Comparison of ENCODE assay signal across 8 cellular contexts in genomic region chr3:197750396-197750831, GRCh38. TPM values are rescaled to one million over a fixed set of nuclear protein-coding genes. Genes with fewer than 3 reads are reported as not detected.
DNase-seq lines count a peak whose midpoint lies in the region; ATAC-seq and TF ChIP-seq lines count a peak whose summit lies in the region.

No MANE protein-coding gene starts in this region.

- TF ChIP-seq CTCF in foreskin keratinocyte (conservative IDR thresholded peaks at IDR 0.05) (peak; percentile 34), neural cell (IDR thresholded peaks at IDR 0.05; ENCODE audit: poor library complexity, severe bottlenecking) (no peak), suprapubic skin (IDR thresholded peaks at IDR 0.05) (peak in 1 of 2 donors; percentile 8)

- peaks cover 0 to 10% (median 0%) of the 10 kb centered on the region in 11 experiments; a peak in 7 of 22 replicates for H3K36me3 ChIP-seq in BLaER1 treated with 17β-estradiol and CSF1 and Interleukin-3, amounts not matched to agents 10 nM and 100 nM
- no peaks in the 10 kb centered on the region for H3K36me3 ChIP-seq in neural cell (ENCODE audit: insufficient read depth, low read length)
- no peaks in the 10 kb centered on the region for H3K36me3 ChIP-seq in suprapubic skin

- peak overlapping the region; percentile 74 to 95 (median 92) for H3K4me2 ChIP-seq in BLaER1 treated with 17β-estradiol and CSF1 and Interleukin-3, amounts not matched to agents 10 nM and 100 nM
- peak overlapping the region; percentile 42 for H3K4me2 ChIP-seq in neural cell (ENCODE audit: low read length)

- no peak for TF ChIP-seq EP300 in neural cell (conservative IDR thresholded peaks at IDR 0.05; ENCODE audit: poor library complexity, severe bottlenecking)
- TF ChIP-seq EP300 in suprapubic skin (IDR thresholded peaks at IDR 0.05) = no peak

- H3K9ac ChIP-seq in BLaER1 treated with 17β-estradiol and CSF1 and Interleukin-3, amounts not matched to agents 10 nM and 100 nM = peak overlapping the region; percentile 91 to 99 (median 97)
- H3K9ac ChIP-seq in neural cell (ENCODE audit: low read length) = peak overlapping the region; percentile 92

- peaks cover 27 to 52% (median 46%) of the 10 kb centered on the region in 11 experiments; a peak in 20 of 22 replicates for H4K20me1 ChIP-seq in BLaER1 treated with 17β-estradiol and CSF1 and Interleukin-3, amounts not matched to agents 10 nM and 100 nM
- peaks cover 13% of the 10 kb centered on the region for H4K20me1 ChIP-seq in neural cell (ENCODE audit: insufficient read depth)

- peak overlapping the region; percentile 69 for H2AFZ ChIP-seq in neural cell (ENCODE audit: low read depth, low read length)

- no peaks in the 10 kb centered on the region for H3K9me3 ChIP-seq in BLaER1 treated with 17β-estradiol and CSF1 and Interleukin-3, amounts not matched to agents 10 nM and 100 nM (replicated peaks in 1 of 11)
- no peaks in the 10 kb centered on the region for H3K9me3 ChIP-seq in neural cell (ENCODE audit: low read length)
- no peaks in the 10 kb centered on the region for H3K9me3 ChIP-seq in suprapubic skin

- WGBS in suprapubic skin = 1% methylated on average over 10 of the region's 43 CpGs

- peaks cover 39 to 71% (median 58%) of the 10 kb centered on the region in 10 experiments for H3K4me1 ChIP-seq in BLaER1 treated with 17β-estradiol and CSF1 and Interleukin-3, amounts not matched to agents 10 nM and 100 nM
- H3K4me1 ChIP-seq in foreskin keratinocyte (peaks cover 12% of the 10 kb centered on the region), suprapubic skin (peaks cover 24% of the 10 kb centered on the region)

- peaks cover 7% of the 10 kb centered on the region for H3F3A ChIP-seq in neural cell (ENCODE audit: insufficient read depth, low read length, poor library complexity, severe bottlenecking)

- H3K9me2 ChIP-seq in neural cell (ENCODE audit: insufficient read depth, low read length) = no peaks in the 10 kb centered on the region

- TF ChIP-seq POLR2A in suprapubic skin (IDR thresholded peaks at IDR 0.05) = no peak

- H3K27ac ChIP-seq in BLaER1 treated with 17β-estradiol and CSF1 and Interleukin-3, amounts not matched to agents 10 nM and 100 nM = peak overlapping the region; percentile 85 to 99 (median 97)
- H3K27ac ChIP-seq in foreskin keratinocyte (peak overlapping the region; percentile 61), neural cell (ENCODE audit: low read length) (peak overlapping the region; percentile 93), suprapubic skin (peak overlapping the region; percentile 98)

- H3K4me3 ChIP-seq in BLaER1 treated with 17β-estradiol and CSF1 and Interleukin-3, amounts not matched to agents 10 nM and 100 nM = peak overlapping the region; percentile 70 to 99 (median 96)
- H3K4me3 ChIP-seq in neural cell (ENCODE audit: low read length) = peak overlapping the region; percentile 95
- H3K4me3 ChIP-seq in suprapubic skin = peak overlapping the region; percentile 92

- H3K27me3 ChIP-seq in BLaER1 treated with 17β-estradiol and CSF1 and Interleukin-3, amounts not matched to agents 10 nM and 100 nM = no peaks in the 10 kb centered on the region
- H3K27me3 ChIP-seq in foreskin keratinocyte (no peaks in the 10 kb centered on the region), neural cell (ENCODE audit: insufficient read depth, low read depth, low read length) (no peaks in the 10 kb centered on the region), suprapubic skin (no peaks in the 10 kb centered on the region)

- H3K79me2 ChIP-seq in neural cell (replicated peaks; ENCODE audit: insufficient read depth, low read length) = peaks cover 46% of the 10 kb centered on the region

- ATAC-seq in GM19328 (IDR thresholded peaks at IDR 0.05; ENCODE audit: unreplicated experiment) (peak; percentile 38), HG03469 (IDR thresholded peaks at IDR 0.05; ENCODE audit: unreplicated experiment) (peak; percentile 23), foreskin keratinocyte (peak; percentile 51)

- TF ChIP-seq RAD21 in neural cell (conservative IDR thresholded peaks at IDR 0.05) = peak; percentile 9

- DNase-seq in RPMI7951 (ENCODE audit: low read depth) (peak; percentile 77), foreskin keratinocyte (peak; percentile 34 to 60), suprapubic skin (ENCODE audit: low spot score in 2 of 2) (peak; percentile 77 to 84)
- DNase-seq in activated gamma-delta T cell treated with anti-CD3 and anti-CD28 coated beads, Interleukin-2, amount 50 U/mL, for 16 hours (ENCODE audit: low read depth) = peak; percentile 22

TF ChIP-seq in neural cell, 6 proteins besides CTCF, POLR2A, EP300 and RAD21:
- TF ChIP-seq SMC3 (conservative IDR thresholded peaks at IDR 0.05; ENCODE audit: poor library complexity) = no peak
- TF ChIP-seq MXI1 (conservative IDR thresholded peaks at IDR 0.05; ENCODE audit: poor library complexity, severe bottlenecking) = no peak
- TF ChIP-seq, protein P1, sequence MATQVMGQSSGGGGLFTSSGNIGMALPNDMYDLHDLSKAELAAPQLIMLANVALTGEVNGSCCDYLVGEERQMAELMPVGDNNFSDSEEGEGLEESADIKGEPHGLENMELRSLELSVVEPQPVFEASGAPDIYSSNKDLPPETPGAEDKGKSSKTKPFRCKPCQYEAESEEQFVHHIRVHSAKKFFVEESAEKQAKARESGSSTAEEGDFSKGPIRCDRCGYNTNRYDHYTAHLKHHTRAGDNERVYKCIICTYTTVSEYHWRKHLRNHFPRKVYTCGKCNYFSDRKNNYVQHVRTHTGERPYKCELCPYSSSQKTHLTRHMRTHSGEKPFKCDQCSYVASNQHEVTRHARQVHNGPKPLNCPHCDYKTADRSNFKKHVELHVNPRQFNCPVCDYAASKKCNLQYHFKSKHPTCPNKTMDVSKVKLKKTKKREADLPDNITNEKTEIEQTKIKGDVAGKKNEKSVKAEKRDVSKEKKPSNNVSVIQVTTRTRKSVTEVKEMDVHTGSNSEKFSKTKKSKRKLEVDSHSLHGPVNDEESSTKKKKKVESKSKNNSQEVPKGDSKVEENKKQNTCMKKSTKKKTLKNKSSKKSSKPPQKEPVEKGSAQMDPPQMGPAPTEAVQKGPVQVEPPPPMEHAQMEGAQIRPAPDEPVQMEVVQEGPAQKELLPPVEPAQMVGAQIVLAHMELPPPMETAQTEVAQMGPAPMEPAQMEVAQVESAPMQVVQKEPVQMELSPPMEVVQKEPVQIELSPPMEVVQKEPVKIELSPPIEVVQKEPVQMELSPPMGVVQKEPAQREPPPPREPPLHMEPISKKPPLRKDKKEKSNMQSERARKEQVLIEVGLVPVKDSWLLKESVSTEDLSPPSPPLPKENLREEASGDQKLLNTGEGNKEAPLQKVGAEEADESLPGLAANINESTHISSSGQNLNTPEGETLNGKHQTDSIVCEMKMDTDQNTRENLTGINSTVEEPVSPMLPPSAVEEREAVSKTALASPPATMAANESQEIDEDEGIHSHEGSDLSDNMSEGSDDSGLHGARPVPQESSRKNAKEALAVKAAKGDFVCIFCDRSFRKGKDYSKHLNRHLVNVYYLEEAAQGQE (IDR thresholded peaks at IDR 0.05; ENCODE audit: borderline replicate concordance) = no peak
- TF ChIP-seq POLR2AphosphoS5 (IDR thresholded peaks at IDR 0.05) = no peak
- no peak for TF ChIP-seq TAF1 (IDR thresholded peaks at IDR 0.05; ENCODE audit: low read depth)
- no peak for TF ChIP-seq EZH2 (IDR thresholded peaks at IDR 0.05; ENCODE audit: borderline replicate concordance, insufficient read depth, low read length, poor library complexity, severe bottlenecking)

RNA-seq across cellular contexts. Expression of gene FYTTD1, which starts 0.7 kb away (rescaled TPM):
- total RNA-seq in RPMI7951 (2014; rRNA removed; shearing (Covaris generic)) = 72.6 and 77.9 TPM in 2 replicates
- total RNA-seq in foreskin keratinocyte = 44.3 and 46.2 TPM in 2 replicates
- polyA plus RNA-seq in foreskin keratinocyte = 8.7 and 10.4 TPM in 2 replicates
- 74.7 and 87.0 TPM in 2 replicates for polyA plus RNA-seq in neural cell
- polyA minus RNA-seq in neural cell = 98.4 and 138 TPM in 2 replicates
- total RNA-seq in suprapubic skin = 10 to 100 TPM; 46.6 to 53.3 (median 49.9) TPM

RNA-seq across cellular contexts. Expression of gene RUBCN, which starts 13.7 kb away (rescaled TPM):
- 20.4 and 20.7 TPM in 2 replicates for total RNA-seq in RPMI7951 (2014; rRNA removed; shearing (Covaris generic))
- 19.9 and 21.0 TPM in 2 replicates for total RNA-seq in foreskin keratinocyte
- 4.4 and 4.9 TPM in 2 replicates for polyA plus RNA-seq in foreskin keratinocyte
- polyA plus RNA-seq in neural cell = 16.1 and 22.8 TPM in 2 replicates
- polyA minus RNA-seq in neural cell = 41.1 and 42.6 TPM in 2 replicates
- total RNA-seq in suprapubic skin = 10 to 100 TPM; 41.8 to 70.2 (median 48.4) TPM

RNA-seq across cellular contexts. Expression of gene LRCH3, which starts 40.6 kb away (rescaled TPM):
- 19.9 and 298 TPM in 2 replicates for total RNA-seq in RPMI7951 (2014; rRNA removed; shearing (Covaris generic))
- total RNA-seq in foreskin keratinocyte (35.1 and 38.2 TPM in 2 replicates), suprapubic skin (10 to 100 TPM; 19.2 to 69.3 (median 28.3) TPM)
- polyA plus RNA-seq in foreskin keratinocyte (7.0 and 10.9 TPM in 2 replicates), neural cell (36.2 and 41.4 TPM in 2 replicates)
- polyA minus RNA-seq in neural cell = 128 and 135 TPM in 2 replicates

Comparison
In these comparisons a context has a peak if more than half of its experiments do, and no peak if none do; other contexts are left out.
1. Peak in every context shown above with its lines: DNase-seq, ATAC-seq, H3K4me3 ChIP-seq and H3K27ac ChIP-seq.
2. DNase-seq: peak in every context shown above with its lines; median percentile 80 in suprapubic skin; 77 in RPMI7951; 47 in foreskin keratinocyte; 22 in activated gamma-delta T cell treated with anti-CD3 and anti-CD28 coated beads, Interleukin-2, amount 50 U/mL, for 16 hours.